In the genomic region with DNA sequence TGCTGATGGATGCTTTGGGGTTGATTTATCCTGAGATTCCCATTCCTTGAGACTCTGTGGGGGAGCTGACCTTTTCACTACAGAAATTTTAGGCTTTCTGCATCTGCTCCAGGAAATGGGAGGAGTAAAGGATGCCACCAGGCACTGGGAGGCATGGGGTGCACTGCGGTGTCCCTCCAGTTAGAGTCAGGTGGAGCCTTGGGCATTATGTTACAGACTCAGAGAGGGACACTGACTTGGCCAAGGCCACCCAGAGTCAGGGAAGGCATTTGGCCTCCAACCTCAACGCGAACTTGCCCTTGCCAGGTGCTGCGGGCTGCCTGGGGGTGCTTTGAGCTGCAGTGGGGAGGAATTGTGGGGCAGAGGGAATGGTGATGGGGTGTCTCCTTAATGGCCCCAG, we compare ENCODE assay signal across 1 cellular context.
TF ChIP-seq lines count a peak whose summit lies in the region.

No MANE protein-coding gene starts in this region.

TF ChIP-seq in H1, 55 proteins besides CTCF, POLR2A, EP300 and RAD21:
- no peak for TF ChIP-seq NRF1 (IDR thresholded peaks at IDR 0.05; ENCODE audit: low read depth, low read length)
